Comparison of ENCODE assay signal across 1 cellular context in the genomic region with DNA sequence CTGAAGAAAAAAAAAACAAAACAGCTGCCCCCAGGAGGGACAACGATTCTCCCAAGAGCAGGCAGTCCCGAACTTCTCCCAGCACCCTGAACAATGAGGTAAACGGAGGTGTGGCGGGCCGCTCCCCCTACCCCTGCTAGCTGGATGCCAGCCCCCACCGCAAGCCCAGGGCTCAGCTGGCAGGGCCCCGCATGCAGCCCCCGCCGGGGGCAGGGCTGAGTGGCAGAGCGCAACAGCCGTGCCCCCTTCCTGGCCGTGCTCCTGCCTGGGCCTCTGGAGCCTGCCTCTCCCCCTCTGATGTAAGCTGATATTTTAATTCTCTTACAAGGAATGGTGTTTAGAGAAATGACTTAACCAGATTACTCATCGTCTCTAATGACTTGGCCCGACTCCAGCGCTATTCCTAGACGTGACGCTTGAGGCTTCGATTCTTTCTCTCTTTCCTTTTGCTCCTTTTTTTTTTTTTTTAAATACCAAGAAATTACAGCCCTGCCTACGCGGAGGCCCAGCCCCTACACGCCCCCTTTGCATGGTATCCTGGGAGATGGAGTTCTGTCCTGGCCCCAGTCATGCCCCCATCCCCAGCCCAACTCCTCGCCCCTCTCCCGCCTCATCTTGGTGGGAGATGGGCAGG.
TF ChIP-seq lines count a peak whose summit lies in the region.

No MANE protein-coding gene starts in this region.

TF ChIP-seq in HEK293, 187 proteins besides CTCF, POLR2A, EP300 and RAD21 (continued from another document and continues in another):
- TF ChIP-seq, protein P1, sequence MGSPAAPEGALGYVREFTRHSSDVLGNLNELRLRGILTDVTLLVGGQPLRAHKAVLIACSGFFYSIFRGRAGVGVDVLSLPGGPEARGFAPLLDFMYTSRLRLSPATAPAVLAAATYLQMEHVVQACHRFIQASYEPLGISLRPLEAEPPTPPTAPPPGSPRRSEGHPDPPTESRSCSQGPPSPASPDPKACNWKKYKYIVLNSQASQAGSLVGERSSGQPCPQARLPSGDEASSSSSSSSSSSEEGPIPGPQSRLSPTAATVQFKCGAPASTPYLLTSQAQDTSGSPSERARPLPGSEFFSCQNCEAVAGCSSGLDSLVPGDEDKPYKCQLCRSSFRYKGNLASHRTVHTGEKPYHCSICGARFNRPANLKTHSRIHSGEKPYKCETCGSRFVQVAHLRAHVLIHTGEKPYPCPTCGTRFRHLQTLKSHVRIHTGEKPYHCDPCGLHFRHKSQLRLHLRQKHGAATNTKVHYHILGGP (tag by site-specific recombination; IDR thresholded peaks at IDR 0.05) = peak; percentile 72
- TF ChIP-seq, protein P2, sequence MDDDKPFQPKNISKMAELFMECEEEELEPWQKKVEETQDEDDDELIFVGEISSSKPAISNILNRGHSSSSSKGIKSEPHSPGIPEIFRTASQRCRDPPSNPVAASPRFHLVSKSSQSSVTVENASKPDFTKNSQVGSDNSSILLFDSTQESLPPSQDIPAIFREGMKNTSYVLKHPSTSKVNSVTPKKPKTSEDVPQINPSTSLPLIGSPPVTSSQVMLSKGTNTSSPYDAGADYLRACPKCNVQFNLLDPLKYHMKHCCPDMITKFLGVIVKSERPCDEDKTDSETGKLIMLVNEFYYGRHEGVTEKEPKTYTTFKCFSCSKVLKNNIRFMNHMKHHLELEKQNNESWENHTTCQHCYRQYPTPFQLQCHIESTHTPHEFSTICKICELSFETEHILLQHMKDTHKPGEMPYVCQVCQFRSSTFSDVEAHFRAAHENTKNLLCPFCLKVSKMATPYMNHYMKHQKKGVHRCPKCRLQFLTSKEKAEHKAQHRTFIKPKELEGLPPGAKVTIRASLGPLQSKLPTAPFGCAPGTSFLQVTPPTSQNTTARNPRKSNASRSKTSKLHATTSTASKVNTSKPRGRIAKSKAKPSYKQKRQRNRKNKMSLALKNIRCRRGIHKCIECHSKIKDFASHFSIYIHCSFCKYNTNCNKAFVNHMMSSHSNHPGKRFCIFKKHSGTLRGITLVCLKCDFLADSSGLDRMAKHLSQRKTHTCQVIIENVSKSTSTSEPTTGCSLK (tag by site-specific recombination; IDR thresholded peaks at IDR 0.05) = no peak
- TF ChIP-seq ZNF747 (tag by site-specific recombination; IDR thresholded peaks at IDR 0.05) (no peak), ZNF777 (tag by site-specific recombination; IDR thresholded peaks at IDR 0.05; ENCODE audit: borderline replicate concordance) (no peak), ZNF629 (tag by site-specific recombination; IDR thresholded peaks at IDR 0.05) (peak; percentile 97), ZNF391 (tag by site-specific recombination; IDR thresholded peaks at IDR 0.05; ENCODE audit: borderline replicate concordance, low read depth) (0 out of 2 replicates have a peak, but pooled peaks have one; percentile 86), ZBTB8A (tag by site-specific recombination; IDR thresholded peaks at IDR 0.05) (peak; percentile 76), ZNF324 (tag by site-specific recombination; IDR thresholded peaks at IDR 0.05) (peak; percentile 84), OSR2 (tag by site-specific recombination; IDR thresholded peaks at IDR 0.05) (peak; percentile 70), ZNF768 (tag by site-specific recombination; IDR thresholded peaks at IDR 0.05) (no peak), ZNF529 (tag by site-specific recombination; IDR thresholded peaks at IDR 0.05; ENCODE audit: insufficient replicate concordance) (no peak), ZNF560 (tag by site-specific recombination; IDR thresholded peaks at IDR 0.05; ENCODE audit: borderline replicate concordance) (no peak), ZFP69B (tag by site-specific recombination; IDR thresholded peaks at IDR 0.05) (peak; percentile 69), ZBTB7A (tag by site-specific recombination; IDR thresholded peaks at IDR 0.05; ENCODE audit: low read depth) (peak; percentile 61; the same call in 1 of the 2 replicates), FEZF1 (tag by site-specific recombination; IDR thresholded peaks at IDR 0.05) (peak; percentile 84), GLI2 (tag by site-specific recombination; IDR thresholded peaks at IDR 0.05; ENCODE audit: borderline replicate concordance, low read depth) (no peak; the same call in 1 of the 2 replicates), TSHZ1 (tag by site-specific recombination; IDR thresholded peaks at IDR 0.05; ENCODE audit: borderline replicate concordance) (peak; percentile 73; the same call in 1 of the 2 replicates), ZNF701 (tag by site-specific recombination; IDR thresholded peaks at IDR 0.05) (no peak), ZNF292 (tag by site-specific recombination; IDR thresholded peaks at IDR 0.05; ENCODE audit: borderline replicate concordance, low read depth) (no peak), ZNF121 (tag by site-specific recombination; IDR thresholded peaks at IDR 0.05) (no peak), ZNF426 (tag by site-specific recombination; IDR thresholded peaks at IDR 0.05) (no peak), ZNF140 (tag by site-specific recombination; IDR thresholded peaks at IDR 0.05) (no peak), KLF8 (tag by site-specific recombination; IDR thresholded peaks at IDR 0.05) (peak; percentile 95), GLIS1 (tag by site-specific recombination; IDR thresholded peaks at IDR 0.05) (peak; percentile 78), ZNF266 (tag by site-specific recombination; IDR thresholded peaks at IDR 0.05; ENCODE audit: low read depth) (no peak)
- TF ChIP-seq, protein P3, sequence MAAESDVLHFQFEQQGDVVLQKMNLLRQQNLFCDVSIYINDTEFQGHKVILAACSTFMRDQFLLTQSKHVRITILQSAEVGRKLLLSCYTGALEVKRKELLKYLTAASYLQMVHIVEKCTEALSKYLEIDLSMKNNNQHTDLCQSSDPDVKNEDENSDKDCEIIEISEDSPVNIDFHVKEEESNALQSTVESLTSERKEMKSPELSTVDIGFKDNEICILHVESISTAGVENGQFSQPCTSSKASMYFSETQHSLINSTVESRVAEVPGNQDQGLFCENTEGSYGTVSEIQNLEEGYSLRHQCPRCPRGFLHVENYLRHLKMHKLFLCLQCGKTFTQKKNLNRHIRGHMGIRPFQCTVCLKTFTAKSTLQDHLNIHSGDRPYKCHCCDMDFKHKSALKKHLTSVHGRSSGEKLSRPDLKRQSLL (tag by site-specific recombination; IDR thresholded peaks at IDR 0.05) = peak; percentile 72
- TF ChIP-seq, protein P4, sequence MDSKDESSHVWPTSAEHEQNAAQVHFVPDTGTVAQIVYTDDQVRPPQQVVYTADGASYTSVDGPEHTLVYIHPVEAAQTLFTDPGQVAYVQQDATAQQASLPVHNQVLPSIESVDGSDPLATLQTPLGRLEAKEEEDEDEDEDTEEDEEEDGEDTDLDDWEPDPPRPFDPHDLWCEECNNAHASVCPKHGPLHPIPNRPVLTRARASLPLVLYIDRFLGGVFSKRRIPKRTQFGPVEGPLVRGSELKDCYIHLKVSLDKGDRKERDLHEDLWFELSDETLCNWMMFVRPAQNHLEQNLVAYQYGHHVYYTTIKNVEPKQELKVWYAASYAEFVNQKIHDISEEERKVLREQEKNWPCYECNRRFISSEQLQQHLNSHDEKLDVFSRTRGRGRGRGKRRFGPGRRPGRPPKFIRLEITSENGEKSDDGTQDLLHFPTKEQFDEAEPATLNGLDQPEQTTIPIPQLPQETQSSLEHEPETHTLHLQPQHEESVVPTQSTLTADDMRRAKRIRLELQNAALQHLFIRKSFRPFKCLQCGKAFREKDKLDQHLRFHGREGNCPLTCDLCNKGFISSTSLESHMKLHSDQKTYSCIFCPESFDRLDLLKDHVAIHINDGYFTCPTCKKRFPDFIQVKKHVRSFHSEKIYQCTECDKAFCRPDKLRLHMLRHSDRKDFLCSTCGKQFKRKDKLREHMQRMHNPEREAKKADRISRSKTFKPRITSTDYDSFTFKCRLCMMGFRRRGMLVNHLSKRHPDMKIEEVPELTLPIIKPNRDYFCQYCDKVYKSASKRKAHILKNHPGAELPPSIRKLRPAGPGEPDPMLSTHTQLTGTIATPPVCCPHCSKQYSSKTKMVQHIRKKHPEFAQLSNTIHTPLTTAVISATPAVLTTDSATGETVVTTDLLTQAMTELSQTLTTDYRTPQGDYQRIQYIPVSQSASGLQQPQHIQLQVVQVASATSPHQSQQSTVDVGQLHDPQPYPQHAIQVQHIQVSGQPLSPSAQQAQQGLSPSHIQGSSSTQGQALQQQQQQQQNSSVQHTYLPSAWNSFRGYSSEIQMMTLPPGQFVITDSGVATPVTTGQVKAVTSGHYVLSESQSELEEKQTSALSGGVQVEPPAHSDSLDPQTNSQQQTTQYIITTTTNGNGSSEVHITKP (tag by site-specific recombination; IDR thresholded peaks at IDR 0.05) = peak; percentile 87
- TF ChIP-seq, protein P5, sequence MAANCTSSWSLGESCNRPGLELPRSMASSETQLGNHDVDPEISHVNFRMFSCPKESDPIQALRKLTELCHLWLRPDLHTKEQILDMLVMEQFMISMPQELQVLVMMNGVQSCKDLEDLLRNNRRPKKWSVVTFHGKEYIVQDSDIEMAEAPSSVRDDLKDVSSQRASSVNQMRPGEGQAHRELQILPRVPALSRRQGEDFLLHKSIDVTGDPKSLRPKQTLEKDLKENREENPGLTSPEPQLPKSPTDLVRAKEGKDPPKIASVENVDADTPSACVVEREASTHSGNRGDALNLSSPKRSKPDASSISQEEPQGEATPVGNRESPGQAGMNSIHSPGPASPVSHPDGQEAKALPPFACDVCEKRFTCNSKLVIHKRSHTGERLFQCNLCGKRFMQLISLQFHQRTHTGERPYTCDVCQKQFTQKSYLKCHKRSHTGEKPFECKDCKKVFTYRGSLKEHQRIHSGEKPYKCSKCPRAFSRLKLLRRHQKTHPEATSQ (tag by site-specific recombination; IDR thresholded peaks at IDR 0.05) = no peak
- TF ChIP-seq, protein P6, sequence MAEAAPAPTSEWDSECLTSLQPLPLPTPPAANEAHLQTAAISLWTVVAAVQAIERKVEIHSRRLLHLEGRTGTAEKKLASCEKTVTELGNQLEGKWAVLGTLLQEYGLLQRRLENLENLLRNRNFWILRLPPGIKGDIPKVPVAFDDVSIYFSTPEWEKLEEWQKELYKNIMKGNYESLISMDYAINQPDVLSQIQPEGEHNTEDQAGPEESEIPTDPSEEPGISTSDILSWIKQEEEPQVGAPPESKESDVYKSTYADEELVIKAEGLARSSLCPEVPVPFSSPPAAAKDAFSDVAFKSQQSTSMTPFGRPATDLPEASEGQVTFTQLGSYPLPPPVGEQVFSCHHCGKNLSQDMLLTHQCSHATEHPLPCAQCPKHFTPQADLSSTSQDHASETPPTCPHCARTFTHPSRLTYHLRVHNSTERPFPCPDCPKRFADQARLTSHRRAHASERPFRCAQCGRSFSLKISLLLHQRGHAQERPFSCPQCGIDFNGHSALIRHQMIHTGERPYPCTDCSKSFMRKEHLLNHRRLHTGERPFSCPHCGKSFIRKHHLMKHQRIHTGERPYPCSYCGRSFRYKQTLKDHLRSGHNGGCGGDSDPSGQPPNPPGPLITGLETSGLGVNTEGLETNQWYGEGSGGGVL (tag by site-specific recombination; IDR thresholded peaks at IDR 0.05) = peak; percentile 90
- TF ChIP-seq, protein P7, sequence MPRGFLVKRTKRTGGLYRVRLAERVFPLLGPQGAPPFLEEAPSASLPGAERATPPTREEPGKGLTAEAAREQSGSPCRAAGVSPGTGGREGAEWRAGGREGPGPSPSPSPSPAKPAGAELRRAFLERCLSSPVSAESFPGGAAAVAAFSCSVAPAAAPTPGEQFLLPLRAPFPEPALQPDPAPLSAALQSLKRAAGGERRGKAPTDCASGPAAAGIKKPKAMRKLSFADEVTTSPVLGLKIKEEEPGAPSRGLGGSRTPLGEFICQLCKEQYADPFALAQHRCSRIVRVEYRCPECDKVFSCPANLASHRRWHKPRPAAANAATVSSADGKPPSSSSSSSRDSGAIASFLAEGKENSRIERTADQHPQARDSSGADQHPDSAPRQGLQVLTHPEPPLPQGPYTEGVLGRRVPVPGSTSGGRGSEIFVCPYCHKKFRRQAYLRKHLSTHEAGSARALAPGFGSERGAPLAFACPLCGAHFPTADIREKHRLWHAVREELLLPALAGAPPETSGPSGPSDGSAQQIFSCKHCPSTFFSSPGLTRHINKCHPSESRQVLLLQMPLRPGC (tag by site-specific recombination; IDR thresholded peaks at IDR 0.05) = peak; percentile 92
